Comparison of ENCODE assay signal across 20 cellular contexts in genomic region chr18:35283923-35284794, GRCh38. TPM values are rescaled to one million over a fixed set of nuclear protein-coding genes. Genes with fewer than 3 reads are reported as not detected.
DNase-seq lines count a peak whose midpoint lies in the region; ATAC-seq and TF ChIP-seq lines count a peak whose summit lies in the region.
"Had no signal": no experiment of that assay in that cellular context is flagged by ENCODE, and none has a peak within 500 bp of the region (broad histone marks: within the 10 kb centered on the region; RNA-seq: fewer than 3 reads in every experiment).

No MANE protein-coding gene starts in this region.

- H3K4me3 ChIP-seq in HCT116 (replicated peaks in 1 of 2; ENCODE audit: low read depth in 1 of 2, low read length in 2 of 2) (no peak overlapping the region), endodermal cell (ENCODE audit: low read length) (peak overlapping the region; percentile 10), mesendoderm (ENCODE audit: low read length) (no peak overlapping the region)
- H3K4me3 ChIP-seq: Peyer's patch had no signal

- H4K20me1 ChIP-seq in HCT116 (ENCODE audit: insufficient read depth) = no peaks in the 10 kb centered on the region

- H3K9ac ChIP-seq in HCT116 (ENCODE audit: low read length) = no peak overlapping the region
- no peak overlapping the region for H3K9ac ChIP-seq in endodermal cell (ENCODE audit: extremely low read depth, low read length, poor library complexity, severe bottlenecking)
- H3K9ac ChIP-seq in mesendoderm (ENCODE audit: low read length) = no peak overlapping the region
- H3K9ac ChIP-seq: SK-N-SH had no signal

- H3K27me3 Mint-ChIP-seq in endodermal cell (ENCODE audit: insufficient read depth) = no peaks in the 10 kb centered on the region
- H3K27me3 Mint-ChIP-seq: T-cell had no signal

- POLR2A ChIA-PET in HCT116 (lab: Charles Lee) = no interaction called here

- no peaks in the 10 kb centered on the region for H3K27me3 ChIP-seq in HCT116 (ENCODE audit: insufficient read depth, low read length)
- H3K27me3 ChIP-seq in endodermal cell (ENCODE audit: control insufficient read depth, insufficient read depth, low read length, poor library complexity, severe bottlenecking) = no peaks in the 10 kb centered on the region
- H3K27me3 ChIP-seq in mesendoderm (ENCODE audit: insufficient read depth, low read length, poor library complexity) = no peaks in the 10 kb centered on the region
- H3K27me3 ChIP-seq: Peyer's patch had no signal

- H3K9me3 ChIP-seq in HCT116 (ENCODE audit: control insufficient read depth in 1 of 2, insufficient read depth in 1 of 2, low read depth in 1 of 2, low read length in 2 of 2) (peaks cover 12 to 28% of the 10 kb centered on the region in 2 experiments; a peak in 3 of 4 replicates), endodermal cell (ENCODE audit: control insufficient read depth, low read length) (peaks cover 88% of the 10 kb centered on the region)
- H3K9me3 ChIP-seq: Peyer's patch had no signal

- BruUV-seq in HCT116 (replicated peaks; lab: Mats Ljungman, UMichigan) = no TSS peak

- H2BK15ac ChIP-seq in mesendoderm (replicated peaks; ENCODE audit: low read depth) = no peak overlapping the region

- H3K4me2 ChIP-seq in HCT116 (ENCODE audit: low read length) (no peak overlapping the region), mesendoderm (ENCODE audit: low read length) (no peak overlapping the region)
- H3K4me2 ChIP-seq: SK-N-SH had no signal

- ATAC-seq in HCT116 = no peak
- no peak for ATAC-seq in HG03095 (IDR thresholded peaks at IDR 0.05; ENCODE audit: unreplicated experiment)
- no peak for ATAC-seq in HG02642 (IDR thresholded peaks at IDR 0.05; ENCODE audit: poor library complexity, unreplicated experiment)
- ATAC-seq: T-cell had no signal

- no peak overlapping the region for H3K23ac ChIP-seq in mesendoderm (ENCODE audit: low read length)

- H3K79me1 ChIP-seq in mesendoderm (ENCODE audit: low read length) = no peaks in the 10 kb centered on the region

- H3K79me2 ChIP-seq in HCT116 (ENCODE audit: insufficient read depth, low read length) (peaks cover under 1% of the 10 kb centered on the region), mesendoderm (ENCODE audit: control insufficient read depth, insufficient read depth, low read length) (no peaks in the 10 kb centered on the region)

- no peak overlapping the region for H2BK120ac ChIP-seq in mesendoderm (ENCODE audit: low read depth, low read length)

- no peak overlapping the region for H3K27ac Mint-ChIP-seq in endodermal cell
- H3K27ac Mint-ChIP-seq: T-cell had no signal

- H4K8ac ChIP-seq in mesendoderm (ENCODE audit: low read depth, low read length) = no peak overlapping the region

- intact Hi-C loops in HCT116 (cut with micrococcal nuclease) = no loop called here

- H3K18ac ChIP-seq in mesendoderm (ENCODE audit: low read length) = no peak overlapping the region

- no peak overlapping the region for H2BK5ac ChIP-seq in mesendoderm (ENCODE audit: low read length)

- H2AK5ac ChIP-seq in mesendoderm (ENCODE audit: low read length) = no peak overlapping the region

- H3K27ac ChIP-seq in HCT116 (ENCODE audit: low read depth, low read length) (no peak overlapping the region), endodermal cell (ENCODE audit: low read depth, low read length) (no peak overlapping the region), mesendoderm (ENCODE audit: low read depth, low read length) (no peak overlapping the region)
- H3K27ac ChIP-seq: HL-60, Peyer's patch had no signal

- no peak overlapping the region for H2AFZ ChIP-seq in HCT116 (ENCODE audit: low read depth, low read length, poor library complexity, severe bottlenecking)

- TF ChIP-seq RAD21 in HCT116 (IDR thresholded peaks at IDR 0.05; ENCODE audit: low read depth) = no peak

- no peak overlapping the region for H3K4ac ChIP-seq in mesendoderm (ENCODE audit: low read depth, low read length)

- RAD21 ChIA-PET in HCT116 (lab: Charles Lee; ENCODE audit: low non-redundant PET in 1 of 2, low total read pairs in 2 of 2, uncharacterized antibody in 2 of 2, unreplicated experiment in 2 of 2) = no interaction called here

- no peaks in the 10 kb centered on the region for H3K9me2 ChIP-seq in HCT116 (ENCODE audit: insufficient read depth)
- H3K9me2 ChIP-seq: SK-N-SH had no signal

- peaks cover 76% of the 10 kb centered on the region for H3K9me3 Mint-ChIP-seq in endodermal cell

- H3K56ac ChIP-seq in mesendoderm (ENCODE audit: low read length) = no peak overlapping the region

- CTCF ChIA-PET in HCT116 (lab: Charles Lee) = no interaction called here

- TF ChIP-seq POLR2A in HCT116 (IDR thresholded peaks at IDR 0.05; ENCODE audit: borderline replicate concordance, extremely low read depth, insufficient read depth, insufficient read length) = no peak

- WGBS in endodermal cell (ENCODE audit: insufficient coverage in 1 of 2, insufficient read length in 1 of 2), 2 experiments = 97% methylated on average over 7 of the region's 7 CpGs; no CpG with 5 or more reads in 1 of the 2 experiments
- no CpG with 5 or more reads among the region's 7 CpGs for WGBS in mesendoderm (ENCODE audit: extremely low coverage, insufficient coverage, low lambda C conversion rate)

- peaks cover under 1% of the 10 kb centered on the region for H3K4me1 Mint-ChIP-seq in endodermal cell

- H4K5ac ChIP-seq in mesendoderm (ENCODE audit: low read length) = no peak overlapping the region

- TF ChIP-seq CTCF in HCT116 (IDR thresholded peaks at IDR 0.05 in 2 of 3, conservative IDR thresholded peaks at IDR 0.05 in 1 of 3; ENCODE audit: borderline replicate concordance in 1 of 3, insufficient read depth in 1 of 3, low read depth in 2 of 3, low read length in 2 of 3) = no peak
- TF ChIP-seq CTCF in endodermal cell (conservative IDR thresholded peaks at IDR 0.05) = no peak

- H3K36me3 Mint-ChIP-seq in endodermal cell (ENCODE audit: low read depth) = peaks cover 67% of the 10 kb centered on the region

- H3K4me3 Mint-ChIP-seq in endodermal cell = no peak overlapping the region
- H3K4me3 Mint-ChIP-seq: T-cell had no signal

- H3K4me1 ChIP-seq in HCT116 (ENCODE audit: control insufficient read depth in 1 of 2, insufficient read depth in 2 of 2, low read length in 2 of 2) (peaks cover 0 to 7% of the 10 kb centered on the region in 2 experiments; a peak in 2 of 4 replicates), endodermal cell (ENCODE audit: control insufficient read depth, insufficient read depth, low read length) (no peaks in the 10 kb centered on the region), mesendoderm (ENCODE audit: control insufficient read depth, low read depth, low read length) (no peaks in the 10 kb centered on the region)

- H3K36me3 ChIP-seq in HCT116 (ENCODE audit: control insufficient read depth in 1 of 2, insufficient read depth in 2 of 2, low read length in 2 of 2) (no peaks in the 10 kb centered on the region; a peak in 1 of 4 replicates), endodermal cell (ENCODE audit: control insufficient read depth, insufficient read depth, low read length) (peaks cover 10% of the 10 kb centered on the region), mesendoderm (ENCODE audit: control insufficient read depth, insufficient read depth, low read length) (no peaks in the 10 kb centered on the region)
- H3K36me3 ChIP-seq: Peyer's patch had no signal

- DNase-seq in DMS53 (lab: John Stamatoyannopoulos, UW) = peak; percentile 32
- DNase-seq in DMS53 treated with DMSO at 0.1 percent for 48 hours (lab: John Stamatoyannopoulos, UW; ENCODE audit: unreplicated experiment) = no peak
- no peak for DNase-seq in HCT116 (ENCODE audit: low read depth, low spot score)
- no peak for DNase-seq in endodermal cell
- DNase-seq in mesendoderm = peak; percentile 61
- DNase-seq in dermis blood vessel endothelial cell = no peak
- DNase-seq: 8988T, KBM-7, NCI-H1105, NCI-H1694, NCI-H2107, NCI-H226, NCI-H524 treated with DMSO at 0.1 percent for 48 hours, Peyer's patch, SHP77, SK-N-SH, T-cell had no signal

TF ChIP-seq in HCT116, 20 proteins besides CTCF, POLR2A, EP300 and RAD21:
- TF ChIP-seq CBX3 (IDR thresholded peaks at IDR 0.05; ENCODE audit: low read depth) = peak; percentile 43; the same call in 1 of the 2 replicates
- TF ChIP-seq ZFX (IDR thresholded peaks at IDR 0.05) = no peak
- no peak for TF ChIP-seq REST (IDR thresholded peaks at IDR 0.05; ENCODE audit: low read depth)
- no peak for TF ChIP-seq SP1 (IDR thresholded peaks at IDR 0.05; ENCODE audit: low read depth)

RNA-seq across cellular contexts. Expression of gene ZSCAN30, which starts 5.9 kb away (rescaled TPM):
- 11.5 TPM for total RNA-seq in HCT116 (2021; ENCODE audit: unreplicated experiment)
- 4.5 and 6.8 TPM in 2 replicates for polyA plus RNA-seq in HCT116 (2012)
- total RNA-seq in endodermal cell = 10 to 100 TPM; 20.1 to 29.6 TPM
- polyA plus RNA-seq in endodermal cell (2013, experiment 1 of 2) = 14.9 TPM
- 13.5 TPM for polyA plus RNA-seq in endodermal cell (2013, experiment 2 of 2)
- 4.8 TPM for polyA plus RNA-seq in mesendoderm (2013, experiment 1 of 2)
- polyA plus RNA-seq in mesendoderm (2013, experiment 2 of 2) = 4.9 TPM
- 14.0 and 16.8 TPM in 2 replicates for total RNA-seq in dermis blood vessel endothelial cell

RNA-seq across cellular contexts. Expression of gene ZNF397, which starts 43.3 kb away (rescaled TPM):
- total RNA-seq in HCT116 (2021; ENCODE audit: unreplicated experiment) = 23.8 TPM
- 7.5 and 12.0 TPM in 2 replicates for polyA plus RNA-seq in HCT116 (2012)
- total RNA-seq in endodermal cell = 10 to 100 TPM; 44.1 to 64.6 TPM
- polyA plus RNA-seq in endodermal cell (2013, experiment 1 of 2) = 43.1 TPM
- polyA plus RNA-seq in endodermal cell (2013, experiment 2 of 2) = 37.0 TPM
- polyA plus RNA-seq in mesendoderm (2013, experiment 1 of 2) = 16.3 TPM
- 16.2 TPM for polyA plus RNA-seq in mesendoderm (2013, experiment 2 of 2)
- 9.9 and 10.1 TPM in 2 replicates for total RNA-seq in dermis blood vessel endothelial cell

Comparison
In these comparisons a context has a peak if more than half of its experiments do, and no peak if none do; other contexts are left out.
1. DNase-seq: peak in DMS53 (single experiment) and mesendoderm (single experiment); none in DMS53 treated with DMSO at 0.1 percent for 48 hours (single experiment), HCT116 (single experiment), endodermal cell (single experiment) and dermis blood vessel endothelial cell (single experiment).